In the genomic region with DNA sequence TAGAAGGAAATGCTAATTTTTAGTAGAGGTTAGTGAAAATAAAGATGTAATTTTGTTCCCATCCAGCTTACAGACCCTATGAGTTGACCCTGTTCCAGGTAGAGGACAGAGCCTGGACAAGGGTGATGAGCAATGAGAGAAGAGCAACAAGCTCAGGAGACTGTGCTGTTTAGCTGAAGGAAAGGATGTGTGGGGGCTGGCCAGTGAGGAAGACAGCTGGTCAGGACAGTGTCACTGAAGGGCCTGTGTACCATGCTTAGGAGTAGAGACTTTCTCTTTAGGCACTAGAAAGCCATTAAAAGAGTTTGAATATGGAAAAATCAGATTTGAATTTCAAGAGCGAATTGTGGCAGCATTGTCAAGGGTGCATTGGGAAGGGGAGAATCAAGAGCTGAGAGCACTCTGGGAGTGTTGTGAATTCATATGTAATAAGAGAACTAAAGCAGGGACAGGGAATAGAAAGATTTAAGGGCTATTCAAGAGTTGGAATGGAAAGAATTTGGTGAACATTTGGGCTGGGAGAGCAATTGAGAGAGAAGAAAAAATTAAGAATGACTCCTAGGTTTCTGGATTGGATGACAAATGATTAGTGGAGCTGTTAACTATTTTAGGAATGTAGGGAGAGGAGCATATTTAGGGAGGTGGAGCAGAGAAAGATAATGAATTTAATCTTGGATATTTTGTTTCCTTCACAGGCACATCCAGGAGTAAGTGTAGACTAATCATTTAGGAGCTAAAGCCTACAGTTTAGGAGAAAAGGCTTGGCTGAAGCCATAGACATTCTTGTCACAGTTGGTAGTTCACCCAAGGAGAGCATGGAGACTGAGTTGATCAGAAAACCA, we compare ENCODE assay signal across 16 cellular contexts. TPM values are rescaled to one million over a fixed set of nuclear protein-coding genes. Genes with fewer than 3 reads are reported as not detected.
A peak's percentile ranks its signal among the peaks of the same experiment; 100 is the strongest.
DNase-seq lines count a peak whose midpoint lies in the region; ATAC-seq, FAIRE-seq and TF ChIP-seq lines count a peak whose summit lies in the region.
"Had no signal": no experiment of that assay in that cellular context is flagged by ENCODE, and none has a peak within 500 bp of the region (broad histone marks: within the 10 kb centered on the region; RNA-seq: fewer than 3 reads in every experiment).

No MANE protein-coding gene starts in this region.

- peaks cover 0 to 13% (median 3%) of the 10 kb centered on the region in 4 experiments; a peak in 4 of 8 replicates for H3K36me3 ChIP-seq in H1 (ENCODE audit: control insufficient read depth in 2 of 4, insufficient read depth in 4 of 4, low read length in 3 of 4)
- peaks cover 0 to 17% (median 0%) of the 10 kb centered on the region in 3 experiments for H3K36me3 ChIP-seq in naive thymus-derived CD4-positive, alpha-beta T cell (ENCODE audit: control insufficient read depth in 2 of 3, insufficient read depth in 3 of 3, low read length in 3 of 3)
- no peaks in the 10 kb centered on the region for H3K36me3 ChIP-seq in neural progenitor cell
- H3K36me3 ChIP-seq in MM.1S (replicated peaks; ENCODE audit: insufficient read depth, low read length): no peaks in the 10 kb centered on the region
- H3K36me3 ChIP-seq: thoracic aorta had no signal

- no peak overlapping the region for H3K56ac ChIP-seq in H1 (replicated peaks; ENCODE audit: insufficient read length, low read depth, low read length)

- H3F3A ChIP-seq in neural progenitor cell (ENCODE audit: low read depth) (no peaks in the 10 kb centered on the region), MM.1S (ENCODE audit: insufficient read depth, low read length) (no peaks in the 10 kb centered on the region)

- no peak overlapping the region; the same call in 1 of the 2 replicates for H3K27ac ChIP-seq in H1 (ENCODE audit: low read depth, low read length)
- no peak overlapping the region for H3K27ac ChIP-seq in naive thymus-derived CD4-positive, alpha-beta T cell (ENCODE audit: low read depth, low read length)
- H3K27ac ChIP-seq in neural progenitor cell: no peak overlapping the region
- no peak overlapping the region for H3K27ac ChIP-seq in MM.1S (ENCODE audit: low read length)
- H3K27ac ChIP-seq: thoracic aorta had no signal

- no peak overlapping the region for H2BK120ac ChIP-seq in H1 (replicated peaks; ENCODE audit: low read depth, low read length)

- DNase-seq in EH (ENCODE audit: low read depth): peak; percentile 90
- DNase-seq in M059J (ENCODE audit: low read depth): peak; percentile 37
- DNase-seq in H1 (ENCODE audit: low read depth in 1 of 2, low spot score in 2 of 2): no peak
- no peak for DNase-seq in naive thymus-derived CD4-positive, alpha-beta T cell
- DNase-seq in neural progenitor cell (ENCODE audit: low spot score): no peak
- no peak for DNase-seq in left ventricle myocardium superior
- no peak for DNase-seq in MM.1S
- DNase-seq: activated CD4-positive, alpha-beta T cell treated with anti-CD3 and anti-CD28 coated beads for 4 hours; NCI-H2029; sigmoid colon; T-cell had no signal

- no peak for TF ChIP-seq POLR2A in H1 (IDR thresholded peaks at IDR 0.05; ENCODE audit: control extremely low read depth in 1 of 2, low read depth in 2 of 2, low read length in 2 of 2)

- H4K8ac ChIP-seq in H1 (ENCODE audit: extremely low read depth, insufficient read depth, low read length): no peak overlapping the region

- no peak for TF ChIP-seq RAD21 in H1 (IDR thresholded peaks at IDR 0.05 in 1 of 2, conservative IDR thresholded peaks at IDR 0.05 in 1 of 2; ENCODE audit: low read depth in 2 of 2, low read length in 2 of 2)

- H2BK15ac ChIP-seq in H1 (ENCODE audit: low read length): no peak overlapping the region

- H3K14ac ChIP-seq in H1 (ENCODE audit: insufficient read length): no peak overlapping the region

- peak overlapping the region; percentile 56; the same call in 1 of the 2 replicates for H2AK5ac ChIP-seq in H1 (ENCODE audit: low read depth, low read length)

- no peaks in the 10 kb centered on the region for H3K9me2 ChIP-seq in MM.1S (replicated peaks; ENCODE audit: insufficient read depth, low read length)

- peak overlapping the region; percentile 88; the same call in 1 of the 2 replicates for H2BK12ac ChIP-seq in H1 (ENCODE audit: low read depth, low read length)

- POLR2A ChIA-PET in H1 (lab: Charles Lee; ENCODE audit: partially characterized antibody): interaction anchor here (0.7 to 1.8 kb wide), 3 partner anchors 16 to 37 kb away, joined by 3 to 4 read pairs (median 4); a partner anchor contains a TSS
- POLR2A ChIA-PET in naive thymus-derived CD4-positive, alpha-beta T cell (lab: Charles Lee): no interaction called here

- H3K79me1 ChIP-seq in H1 (ENCODE audit: low read depth, low read length): no peaks in the 10 kb centered on the region

- no peak overlapping the region for H3K4ac ChIP-seq in H1 (replicated peaks; ENCODE audit: insufficient read length, low read depth, low read length)

- peaks cover 22 to 52% (median 37%) of the 10 kb centered on the region in 5 donors for H3K36me3 Mint-ChIP-seq in naive thymus-derived CD4-positive, alpha-beta T cell
- peaks cover 45% of the 10 kb centered on the region for H3K36me3 Mint-ChIP-seq in neural progenitor cell

- no peak for FAIRE-seq in H1 (lab: Jason Lieb, UNC)
- FAIRE-seq: GM12878 had no signal

- H3K27ac Mint-ChIP-seq in naive thymus-derived CD4-positive, alpha-beta T cell: peak overlapping the region in 5 of 9 donors; percentile 1 to 16 (median 7)
- H3K27ac Mint-ChIP-seq in neural progenitor cell: no peak overlapping the region
- H3K27ac Mint-ChIP-seq: activated T-helper 1 cell treated with anti-CD3 and anti-CD28 coated beads, Interleukin-12 subunit alpha, Interleukin-12 subunit beta, Interleukin-2, Interleukin-4 antibody, amounts not matched to agents 30 ng/mL and 10 ng/mL and 1 ng/mL, durations not matched to agents 14 hours and 24 hours and 36 hours had no signal

- H3K27me3 ChIP-seq in H1 (replicated peaks in 1 of 4; ENCODE audit: control insufficient read depth in 3 of 4, extremely low read depth in 1 of 4, insufficient read depth in 3 of 4, low read length in 3 of 4) (no peaks in the 10 kb centered on the region), neural progenitor cell (no peaks in the 10 kb centered on the region), MM.1S (replicated peaks; ENCODE audit: insufficient read depth, low read length) (no peaks in the 10 kb centered on the region)
- no peaks in the 10 kb centered on the region for H3K27me3 ChIP-seq in naive thymus-derived CD4-positive, alpha-beta T cell (ENCODE audit: control insufficient read depth in 2 of 2, insufficient read depth in 2 of 2, low read length in 2 of 2)
- H3K27me3 ChIP-seq: sigmoid colon had no signal

- no peak for ATAC-seq in naive thymus-derived CD4-positive, alpha-beta T cell
- no peak for ATAC-seq in GM19328 (IDR thresholded peaks at IDR 0.05; ENCODE audit: unreplicated experiment)
- ATAC-seq in left ventricle myocardium superior: no peak
- ATAC-seq: GM12878, T-cell had no signal

- CTCF ChIA-PET in H1 (lab: Charles Lee; ENCODE audit: partially characterized antibody): interaction anchor here (0.6 to 1.6 kb wide), 7 partner anchors 9 to 386 kb away, joined by 3 to 8 read pairs (median 3); no protein-coding TSS in a partner anchor
- CTCF ChIA-PET in naive thymus-derived CD4-positive, alpha-beta T cell (lab: Charles Lee): interaction anchor here (0.6 to 1.0 kb wide), 3 partner anchors 62 to 1350 kb away, joined by 3 to 4 read pairs (median 3); no protein-coding TSS in a partner anchor

- H2AFZ ChIP-seq in H1 (ENCODE audit: low read length) (no peak overlapping the region), neural progenitor cell (replicated peaks) (no peak overlapping the region), MM.1S (ENCODE audit: low read length) (no peak overlapping the region)

- H3K4me3 ChIP-seq in H1 (ENCODE audit: extremely low read depth in 1 of 4, insufficient read depth in 2 of 4, low read depth in 3 of 4, low read length in 4 of 4) (no peak overlapping the region), neural progenitor cell (no peak overlapping the region), MM.1S (ENCODE audit: low read length) (no peak overlapping the region)
- H3K4me3 ChIP-seq in naive thymus-derived CD4-positive, alpha-beta T cell (ENCODE audit: low read length): no peak overlapping the region
- H3K4me3 ChIP-seq: GM12878, sigmoid colon, thoracic aorta had no signal

- no peaks in the 10 kb centered on the region for H3K79me2 ChIP-seq in H1 (ENCODE audit: control insufficient read depth in 1 of 2, insufficient read depth in 2 of 2, low read length in 2 of 2)
- no peaks in the 10 kb centered on the region for H3K79me2 ChIP-seq in neural progenitor cell (ENCODE audit: low read depth)
- H3K79me2 ChIP-seq in MM.1S (ENCODE audit: low read length): no peaks in the 10 kb centered on the region

- H4K91ac ChIP-seq in H1 (replicated peaks; ENCODE audit: insufficient read length, low read length): no peak overlapping the region

- intact Hi-C loops in naive thymus-derived CD4-positive, alpha-beta T cell (cut with micrococcal nuclease): loop anchor here in 1 of 2 donors (10.0 kb wide), 1 partner anchor 54 kb away; no protein-coding TSS in a partner anchor
- intact Hi-C loops in left ventricle myocardium superior (cut with micrococcal nuclease): no loop called here

- TF ChIP-seq EP300 in H1 (IDR thresholded peaks at IDR 0.05; ENCODE audit: borderline replicate concordance in 1 of 2, low read depth in 2 of 2, low read length in 2 of 2): no peak

- peaks cover 0 to 6% (median 0%) of the 10 kb centered on the region in 7 donors for H3K4me1 Mint-ChIP-seq in naive thymus-derived CD4-positive, alpha-beta T cell
- H3K4me1 Mint-ChIP-seq in neural progenitor cell: no peaks in the 10 kb centered on the region
- H3K4me1 Mint-ChIP-seq: T-cell had no signal

- H3K4me2 ChIP-seq in H1 (ENCODE audit: insufficient read depth in 1 of 2, low read depth in 2 of 2, low read length in 2 of 2): peak overlapping the region; percentile 40 to 42; a peak in 3 of 4 replicates
- no peak overlapping the region for H3K4me2 ChIP-seq in neural progenitor cell
- H3K4me2 ChIP-seq in MM.1S (ENCODE audit: low read depth, low read length): no peak overlapping the region

- H3K27me3 Mint-ChIP-seq in naive thymus-derived CD4-positive, alpha-beta T cell: no peaks in the 10 kb centered on the region
- no peaks in the 10 kb centered on the region for H3K27me3 Mint-ChIP-seq in neural progenitor cell (ENCODE audit: insufficient read depth, low read depth)
- H3K27me3 Mint-ChIP-seq: IgD-negative memory B cell, T-cell had no signal

- H3K23ac ChIP-seq in H1 (ENCODE audit: insufficient read length): no peak overlapping the region

- H4K20me1 ChIP-seq in H1 (replicated peaks in 1 of 2; ENCODE audit: control insufficient read depth in 1 of 2, insufficient read depth in 2 of 2, low read length in 2 of 2) (no peaks in the 10 kb centered on the region), neural progenitor cell (ENCODE audit: low read depth) (no peaks in the 10 kb centered on the region), MM.1S (ENCODE audit: insufficient read depth, low read length) (no peaks in the 10 kb centered on the region)

- H3K23me2 ChIP-seq in H1 (ENCODE audit: low read depth, low read length): no peaks in the 10 kb centered on the region

- H3K9ac ChIP-seq in H1 (replicated peaks in 1 of 4; ENCODE audit: extremely low read depth in 1 of 4, low read depth in 3 of 4, low read length in 3 of 4) (no peak overlapping the region), neural progenitor cell (no peak overlapping the region), MM.1S (ENCODE audit: low read length) (no peak overlapping the region)

- no peak overlapping the region for H4K5ac ChIP-seq in H1 (ENCODE audit: insufficient read length, low read depth, low read length)

- WGBS in H1 (ENCODE audit: extremely low coverage in 1 of 2, insufficient coverage in 1 of 2, insufficient read length in 1 of 2, insufficient replicate concordance in 2 of 2, low coverage in 1 of 2, low lambda C conversion rate in 2 of 2, missing lambda C conversion rate in 1 of 2), 2 experiments: 47% methylated on average over 1 of the region's 1 CpG; no CpG with 5 or more reads in 1 of the 2 experiments

- peaks cover 0 to 9% (median 5%) of the 10 kb centered on the region in 4 experiments; a peak in 5 of 7 replicates for H3K4me1 ChIP-seq in H1 (replicated peaks in 1 of 4; ENCODE audit: control insufficient read depth in 3 of 4, insufficient read depth in 4 of 4, low read length in 3 of 4)
- no peaks in the 10 kb centered on the region for H3K4me1 ChIP-seq in naive thymus-derived CD4-positive, alpha-beta T cell (ENCODE audit: control insufficient read depth in 2 of 2, insufficient read depth in 2 of 2, low read length in 2 of 2)
- H3K4me1 ChIP-seq in neural progenitor cell: no peaks in the 10 kb centered on the region
- H3K4me1 ChIP-seq in MM.1S (ENCODE audit: low read length): no peaks in the 10 kb centered on the region

- peak overlapping the region; percentile 0; the same call in 1 of the 2 replicates for H3K18ac ChIP-seq in H1 (ENCODE audit: extremely low read depth, low read length)

- H3K9me3 ChIP-seq in H1 (ENCODE audit: insufficient read depth in 2 of 2, low read depth in 1 of 2, low read length in 1 of 2) (no peaks in the 10 kb centered on the region; a peak in 2 of 4 replicates), neural progenitor cell (ENCODE audit: low read depth) (no peaks in the 10 kb centered on the region), MM.1S (replicated peaks; ENCODE audit: insufficient read depth, low read length) (no peaks in the 10 kb centered on the region)
- no peaks in the 10 kb centered on the region for H3K9me3 ChIP-seq in naive thymus-derived CD4-positive, alpha-beta T cell (ENCODE audit: control insufficient read depth in 2 of 3, low read length in 3 of 3)
- H3K9me3 ChIP-seq: sigmoid colon, thoracic aorta had no signal

- no peak overlapping the region for H2BK5ac ChIP-seq in H1 (ENCODE audit: low read depth, low read length)

- TF ChIP-seq CTCF in H1 (IDR thresholded peaks at IDR 0.05; ENCODE audit: control extremely low read depth in 1 of 3, insufficient read depth in 1 of 3, low read depth in 1 of 3, low read length in 3 of 3) (no peak), neural progenitor cell (IDR thresholded peaks at IDR 0.05) (no peak), MM.1S (IDR thresholded peaks at IDR 0.05; ENCODE audit: low read length) (no peak)

- no peak overlapping the region for H2BK20ac ChIP-seq in H1 (ENCODE audit: low read length)

- H3K9me3 Mint-ChIP-seq in naive thymus-derived CD4-positive, alpha-beta T cell: peaks cover 0 to 14% (median 2%) of the 10 kb centered on the region in 11 donors
- peaks cover 6% of the 10 kb centered on the region for H3K9me3 Mint-ChIP-seq in neural progenitor cell
- H3K9me3 Mint-ChIP-seq: activated T-helper 1 cell treated with anti-CD3 and anti-CD28 coated beads, Interleukin-12 subunit alpha, Interleukin-12 subunit beta, Interleukin-2, Interleukin-4 antibody, amounts not matched to agents 30 ng/mL and 10 ng/mL and 1 ng/mL, durations not matched to agents 14 hours and 24 hours and 36 hours had no signal

- H3K4me3 Mint-ChIP-seq in naive thymus-derived CD4-positive, alpha-beta T cell: no peak overlapping the region
- H3K4me3 Mint-ChIP-seq in neural progenitor cell: no peak overlapping the region
- H3K4me3 Mint-ChIP-seq: activated T-helper 1 cell treated with anti-CD3 and anti-CD28 coated beads, Interleukin-12 subunit alpha, Interleukin-12 subunit beta, Interleukin-2, Interleukin-4 antibody, amounts not matched to agents 30 ng/mL and 10 ng/mL and 1 ng/mL, durations not matched to agents 14 hours and 24 hours and 36 hours; T-cell had no signal

RNA-seq across cellular contexts. Expression of a gene that starts 23.3 kb away (rescaled TPM):
- 20.6 and 52.6 TPM in 2 replicates for total RNA-seq in M059J (2014; rRNA removed; shearing (Covaris generic))
- total RNA-seq in H1 (2021; fragmentation: NEBNext Ultra II Directional; extraction: Animal tissue kit (Norgen Biotek cat#: 25700)): 19.9 and 21.4 TPM in 2 replicates
- polyA plus RNA-seq in H1 (2011; rRNA removed): 15.3 and 26.9 TPM in 2 replicates
- polyA plus RNA-seq in H1 (2011; cell fraction: cytosol; rRNA removed): 20.4 TPM
- polyA plus RNA-seq in H1 (2011; cell fraction: nucleus; rRNA removed): 32.6 TPM
- 18.0 to 24.6 TPM (median 21.5 TPM) in 4 replicates for polyA plus RNA-seq in H1 (2012, experiment 1 of 2)
- polyA plus RNA-seq in H1 (2012, experiment 2 of 2): 14.7 TPM
- polyA plus RNA-seq in H1 (2013, experiment 1 of 2): 15.3 TPM
- polyA plus RNA-seq in H1 (2013, experiment 2 of 2): 16.1 TPM
- polyA minus RNA-seq in H1 (2011; rRNA and poly(A)+ RNA removed): 29.6 and 40.8 TPM in 2 replicates
- polyA minus RNA-seq in H1 (2011; cell fraction: cytosol; rRNA and poly(A)+ RNA removed): 16.9 TPM
- polyA minus RNA-seq in H1 (2011; cell fraction: nucleus; rRNA and poly(A)+ RNA removed): 14.4 TPM
- 10 to 100 TPM; 18.8 to 43.8 (median 21.7) TPM for total RNA-seq in naive thymus-derived CD4-positive, alpha-beta T cell
- polyA plus RNA-seq in naive thymus-derived CD4-positive, alpha-beta T cell: 10 to 100 TPM; 22.0 to 24.3 TPM
- total RNA-seq in neural progenitor cell (ENCODE audit: low replicate concordance): 17.3 and 18.2 TPM in 2 replicates
- 8.7 TPM for total RNA-seq in left ventricle myocardium superior

RNA-seq across cellular contexts. Expression of a gene that starts 32.9 kb away (rescaled TPM):
- 27.9 and 43.0 TPM in 2 replicates for total RNA-seq in M059J (2014; rRNA removed; shearing (Covaris generic))
- total RNA-seq in H1 (2021; fragmentation: NEBNext Ultra II Directional; extraction: Animal tissue kit (Norgen Biotek cat#: 25700)): 36.3 and 36.6 TPM in 2 replicates
- 6.3 and 8.3 TPM in 2 replicates for polyA plus RNA-seq in H1 (2011; rRNA removed)
- polyA plus RNA-seq in H1 (2011; cell fraction: cytosol; rRNA removed): 10.3 TPM
- polyA plus RNA-seq in H1 (2011; cell fraction: nucleus; rRNA removed): 9.4 TPM
- 12.6 to 21.2 TPM (median 13.9 TPM) in 4 replicates for polyA plus RNA-seq in H1 (2012, experiment 1 of 2)
- polyA plus RNA-seq in H1 (2012, experiment 2 of 2): 2.7 TPM
- 18.2 TPM for polyA plus RNA-seq in H1 (2013, experiment 1 of 2)
- polyA plus RNA-seq in H1 (2013, experiment 2 of 2): 18.7 TPM
- 36.1 and 43.3 TPM in 2 replicates for polyA minus RNA-seq in H1 (2011; rRNA and poly(A)+ RNA removed)
- 14.0 TPM for polyA minus RNA-seq in H1 (2011; cell fraction: cytosol; rRNA and poly(A)+ RNA removed)
- 17.0 TPM for polyA minus RNA-seq in H1 (2011; cell fraction: nucleus; rRNA and poly(A)+ RNA removed)
- 10 to 100 TPM; 14.3 to 27.9 (median 25.2) TPM for total RNA-seq in naive thymus-derived CD4-positive, alpha-beta T cell
- polyA plus RNA-seq in naive thymus-derived CD4-positive, alpha-beta T cell: 10 to 100 TPM in 1 of 2 donors, 1 to 10 TPM in 1; 4.6 to 10.1 TPM
- total RNA-seq in neural progenitor cell (ENCODE audit: low replicate concordance): 29.3 and 33.8 TPM in 2 replicates
- total RNA-seq in left ventricle myocardium superior: 54.5 TPM

Comparison
In these comparisons a context has a peak if more than half of its experiments do, and no peak if none do; other contexts are left out.
1. DNase-seq: peak in EH (single experiment) and M059J (single experiment); none in H1 (0 of 2), naive thymus-derived CD4-positive, alpha-beta T cell (0 of 9), neural progenitor cell (single experiment), left ventricle myocardium superior (single experiment) and MM.1S (single experiment).
2. H3K4me2 ChIP-seq: peak in H1 (2 of 2); none in neural progenitor cell (single experiment) and MM.1S (single experiment).